Comparison of ENCODE assay signal across 8 cellular contexts in genomic region chr10:114304566-114305421, GRCh38.
A peak's percentile ranks its signal among the peaks of the same experiment; 100 is the strongest.
DNase-seq lines count a peak whose midpoint lies in the region; ATAC-seq and TF ChIP-seq lines count a peak whose summit lies in the region.

No MANE protein-coding gene starts in this region.

- peak overlapping the region; percentile 67 for H2AFZ ChIP-seq in GM23338

- DNase-seq in GM06990 (ENCODE audit: extremely low read depth, insufficient read length) (peak; percentile 72), GM23338 (ENCODE audit: low spot score) (peak; percentile 93), NAMALWA (ENCODE audit: low spot score) (peak; percentile 80), mesendoderm (peak; percentile 91), amniotic stem cell (lab: John Stamatoyannopoulos, UW) (no peak)
- peak; percentile 16 for DNase-seq in activated CD4-positive, CD25-positive, alpha-beta regulatory T cell treated with anti-CD3 and anti-CD28 coated beads, Interleukin-2, amount 50 U/mL, for 16 hours (ENCODE audit: low read depth, low spot score)
- DNase-seq in stimulated activated CD8-positive, alpha-beta memory T cell treated with anti-CD3 and anti-CD28 coated beads, Interleukin-4, amount 100 ng/mL, for 1 hour (ENCODE audit: low read depth in 2 of 2, low spot score in 1 of 2) = peak; percentile 4 to 43

- no peak overlapping the region for H2AK5ac ChIP-seq in mesendoderm (ENCODE audit: low read length)

- no peak overlapping the region for H3K18ac ChIP-seq in mesendoderm (ENCODE audit: low read length)

- peak overlapping the region; percentile 76 for H3K4me3 Mint-ChIP-seq in GM23338

- ATAC-seq in GM23338 = peak; percentile 94

- H2BK15ac ChIP-seq in mesendoderm (replicated peaks; ENCODE audit: low read depth) = no peak overlapping the region

- peaks cover 6% of the 10 kb centered on the region for H3K4me1 Mint-ChIP-seq in GM23338

- TF ChIP-seq CTCF in GM06990 (IDR thresholded peaks at IDR 0.05; ENCODE audit: insufficient read depth, low read length, poor library complexity, severe bottlenecking) (peak; percentile 78), GM23338 (conservative IDR thresholded peaks at IDR 0.05; ENCODE audit: low read depth in 2 of 2) (peak; percentile 65 to 71)

- no peaks in the 10 kb centered on the region for H3K27me3 ChIP-seq in GM06990 (replicated peaks; ENCODE audit: control insufficient read depth, insufficient read depth, low read length)
- H3K27me3 ChIP-seq in GM23338 (ENCODE audit: insufficient read depth) = no peaks in the 10 kb centered on the region
- no peaks in the 10 kb centered on the region for H3K27me3 ChIP-seq in mesendoderm (ENCODE audit: insufficient read depth, low read length, poor library complexity)

- H3K9me2 ChIP-seq in GM23338 (ENCODE audit: insufficient read depth) = no peaks in the 10 kb centered on the region

- H3K79me2 ChIP-seq in GM23338 (replicated peaks; ENCODE audit: insufficient read depth) (no peaks in the 10 kb centered on the region), mesendoderm (ENCODE audit: control insufficient read depth, insufficient read depth, low read length) (no peaks in the 10 kb centered on the region)

- H3K23ac ChIP-seq in mesendoderm (ENCODE audit: low read length) = no peak overlapping the region

- H3K4me2 ChIP-seq in GM23338 (peak overlapping the region; percentile 80), mesendoderm (ENCODE audit: low read length) (peak overlapping the region; percentile 88)

- no peak overlapping the region for H4K8ac ChIP-seq in mesendoderm (ENCODE audit: low read depth, low read length)

- H3K36me3 ChIP-seq in GM06990 (ENCODE audit: control insufficient read depth, insufficient read depth, low read length) (no peaks in the 10 kb centered on the region), GM23338 (ENCODE audit: insufficient read depth) (no peaks in the 10 kb centered on the region), mesendoderm (ENCODE audit: control insufficient read depth, insufficient read depth, low read length) (no peaks in the 10 kb centered on the region)

- H3K4me1 ChIP-seq in GM23338 (ENCODE audit: insufficient read depth) = no peaks in the 10 kb centered on the region
- no peaks in the 10 kb centered on the region for H3K4me1 ChIP-seq in mesendoderm (ENCODE audit: control insufficient read depth, low read depth, low read length)

- no peaks in the 10 kb centered on the region for H3F3A ChIP-seq in GM23338 (replicated peaks; ENCODE audit: low read depth)

- no peaks in the 10 kb centered on the region for H3K36me3 Mint-ChIP-seq in GM23338 (ENCODE audit: low read depth)

- H3K27ac ChIP-seq in GM23338 (ENCODE audit: low read depth) = no peak overlapping the region
- H3K27ac ChIP-seq in cingulate gyrus (ENCODE audit: low read depth, low read length) = peak overlapping the region; percentile 82
- no peak overlapping the region for H3K27ac ChIP-seq in mesendoderm (ENCODE audit: low read depth, low read length)

- peaks cover 9% of the 10 kb centered on the region for H3K27me3 Mint-ChIP-seq in GM23338 (ENCODE audit: insufficient read depth, low read depth, poor library complexity)

- no CpG with 5 or more reads among the region's 41 CpGs for WGBS in mesendoderm (ENCODE audit: extremely low coverage, insufficient coverage, low lambda C conversion rate)

- H3K4ac ChIP-seq in mesendoderm (ENCODE audit: low read depth, low read length) = no peak overlapping the region

- no peaks in the 10 kb centered on the region for H4K20me1 ChIP-seq in GM23338 (replicated peaks; ENCODE audit: insufficient read depth)

- H4K5ac ChIP-seq in mesendoderm (ENCODE audit: low read length) = no peak overlapping the region

- no peak overlapping the region for H2BK5ac ChIP-seq in mesendoderm (ENCODE audit: low read length)

- H2BK120ac ChIP-seq in mesendoderm (ENCODE audit: low read depth, low read length) = no peak overlapping the region

- peak overlapping the region; percentile 71 for H3K56ac ChIP-seq in mesendoderm (ENCODE audit: low read length)

- H3K79me1 ChIP-seq in mesendoderm (ENCODE audit: low read length) = no peaks in the 10 kb centered on the region

- no peak overlapping the region for H3K27ac Mint-ChIP-seq in GM23338

- H3K9me3 Mint-ChIP-seq in GM23338 = no peaks in the 10 kb centered on the region

- peak overlapping the region; percentile 43 for H3K9ac ChIP-seq in mesendoderm (ENCODE audit: low read length)

- H3K4me3 ChIP-seq in GM06990 (replicated peaks; ENCODE audit: low read depth, low read length) = peak overlapping the region; percentile 52
- H3K4me3 ChIP-seq in GM23338 = peak overlapping the region; percentile 69
- H3K4me3 ChIP-seq in mesendoderm (ENCODE audit: low read length) = peak overlapping the region; percentile 35

TF ChIP-seq in GM23338, 12 proteins besides CTCF, POLR2A, EP300 and RAD21:
- TF ChIP-seq STAT1 (IDR thresholded peaks at IDR 0.05; ENCODE audit: unreplicated experiment) (no peak), POLR2AphosphoS5 (IDR thresholded peaks at IDR 0.05; ENCODE audit: low read depth) (peak; percentile 43)
